8 cellular contexts compared by ENCODE assay signal in the genomic region with DNA sequence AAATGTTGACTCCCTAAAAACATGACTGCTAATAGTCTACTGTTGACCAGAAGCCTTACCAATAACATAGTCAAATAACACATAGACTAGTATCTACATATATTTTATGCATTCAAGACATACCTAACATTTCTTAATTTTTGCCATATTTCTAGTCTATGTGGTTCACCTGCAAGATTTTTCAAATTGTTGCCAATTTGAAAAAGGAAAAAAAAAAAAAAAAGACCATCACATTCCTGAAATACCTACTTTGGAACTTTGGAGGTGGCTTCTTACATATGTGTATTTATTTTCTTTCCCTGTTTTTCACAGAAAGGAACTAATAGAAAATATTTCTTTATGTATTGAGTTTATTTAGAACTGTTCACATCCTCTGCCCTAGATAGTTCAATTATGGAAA.
"Had no signal": no experiment of that assay in that cellular context is flagged by ENCODE, and none has a peak within 500 bp of the region (broad histone marks: within the 10 kb centered on the region; RNA-seq: fewer than 3 reads in every experiment).

No MANE protein-coding gene starts in this region.

- H3K27me3 Mint-ChIP-seq: IgD-negative memory B cell had no signal

- H3K4me3 Mint-ChIP-seq: IgD-negative memory B cell had no signal

- H3K9ac ChIP-seq: KMS-11 had no signal

- H3K4me3 ChIP-seq: K562 had no signal

- H3K9me3 Mint-ChIP-seq: IgD-negative memory B cell had no signal

- ATAC-seq: HepG2, K562 had no signal

- H3K4me2 ChIP-seq: KMS-11 had no signal

- DNase-seq: IMR-90, KBM-7, KG1 had no signal

- H3K27ac ChIP-seq: HL-60, KMS-11 had no signal

- H3K27ac Mint-ChIP-seq: IgD-negative memory B cell had no signal
